ENCODE assay signal across 1 cellular context in the genomic region with DNA sequence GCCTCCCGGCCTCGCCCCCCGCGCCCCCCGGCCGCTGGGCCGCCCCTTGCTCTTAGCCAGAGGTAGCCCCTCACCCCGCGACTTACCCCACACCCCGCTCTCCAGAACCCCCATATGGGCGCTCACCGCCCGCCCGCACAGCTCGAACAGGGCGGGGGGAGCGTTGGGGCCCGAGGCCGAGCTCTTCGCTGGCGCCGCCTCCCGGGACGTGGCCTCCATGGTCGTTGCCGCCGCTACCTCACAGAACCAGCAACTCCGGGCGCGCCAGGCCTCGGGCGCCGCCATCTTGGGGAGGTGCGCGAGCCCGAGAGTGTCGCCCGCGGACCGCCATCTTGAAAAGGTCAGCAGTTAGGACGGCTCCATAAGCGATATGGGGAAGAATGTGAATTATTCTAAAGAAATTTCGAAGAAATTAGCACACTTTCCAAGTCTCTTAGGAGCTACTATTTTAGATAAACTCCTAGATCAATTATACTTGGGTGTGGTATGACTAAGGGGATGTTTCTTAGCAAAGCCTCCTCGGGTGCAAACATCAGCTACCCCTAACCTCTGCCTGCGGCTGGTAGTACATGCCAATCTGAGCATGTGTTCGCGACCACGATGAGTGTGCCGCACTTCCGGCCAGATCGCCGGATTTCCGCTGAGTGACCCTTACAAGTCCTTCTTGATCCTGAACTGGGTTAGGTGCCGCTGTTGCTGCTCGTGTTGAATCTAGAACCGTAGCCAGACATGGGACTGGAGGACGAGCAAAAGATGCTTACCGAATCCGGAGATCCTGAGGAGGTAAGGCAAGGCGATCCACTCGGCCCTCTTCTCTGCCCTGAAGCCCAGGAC.
TF ChIP-seq lines count a peak whose summit lies in the region.

A gene with protein sequence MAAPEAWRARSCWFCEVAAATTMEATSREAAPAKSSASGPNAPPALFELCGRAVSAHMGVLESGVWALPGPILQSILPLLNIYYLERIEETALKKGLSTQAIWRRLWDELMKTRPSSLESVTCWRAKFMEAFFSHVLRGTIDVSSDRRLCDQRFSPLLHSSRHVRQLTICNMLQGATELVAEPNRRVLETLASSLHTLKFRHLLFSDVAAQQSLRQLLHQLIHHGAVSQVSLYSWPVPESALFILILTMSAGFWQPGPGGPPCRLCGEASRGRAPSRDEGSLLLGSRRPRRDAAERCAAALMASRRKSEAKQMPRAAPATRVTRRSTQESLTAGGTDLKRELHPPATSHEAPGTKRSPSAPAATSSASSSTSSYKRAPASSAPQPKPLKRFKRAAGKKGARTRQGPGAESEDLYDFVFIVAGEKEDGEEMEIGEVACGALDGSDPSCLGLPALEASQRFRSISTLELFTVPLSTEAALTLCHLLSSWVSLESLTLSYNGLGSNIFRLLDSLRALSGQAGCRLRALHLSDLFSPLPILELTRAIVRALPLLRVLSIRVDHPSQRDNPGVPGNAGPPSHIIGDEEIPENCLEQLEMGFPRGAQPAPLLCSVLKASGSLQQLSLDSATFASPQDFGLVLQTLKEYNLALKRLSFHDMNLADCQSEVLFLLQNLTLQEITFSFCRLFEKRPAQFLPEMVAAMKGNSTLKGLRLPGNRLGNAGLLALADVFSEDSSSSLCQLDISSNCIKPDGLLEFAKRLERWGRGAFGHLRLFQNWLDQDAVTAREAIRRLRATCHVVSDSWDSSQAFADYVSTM (minus strand): TSS at position 579 of the 834 bp plus-strand sequence. CDS start 294 bp downstream, at position 285.
A gene (plus strand): TSS at position 661 of the 834 bp plus-strand sequence. CDS start 69 bp downstream, at position 730.

TF ChIP-seq in K562, 482 proteins besides CTCF, POLR2A, EP300 and RAD21 (continued from another document and continues in another):
- TF ChIP-seq, protein P1, sequence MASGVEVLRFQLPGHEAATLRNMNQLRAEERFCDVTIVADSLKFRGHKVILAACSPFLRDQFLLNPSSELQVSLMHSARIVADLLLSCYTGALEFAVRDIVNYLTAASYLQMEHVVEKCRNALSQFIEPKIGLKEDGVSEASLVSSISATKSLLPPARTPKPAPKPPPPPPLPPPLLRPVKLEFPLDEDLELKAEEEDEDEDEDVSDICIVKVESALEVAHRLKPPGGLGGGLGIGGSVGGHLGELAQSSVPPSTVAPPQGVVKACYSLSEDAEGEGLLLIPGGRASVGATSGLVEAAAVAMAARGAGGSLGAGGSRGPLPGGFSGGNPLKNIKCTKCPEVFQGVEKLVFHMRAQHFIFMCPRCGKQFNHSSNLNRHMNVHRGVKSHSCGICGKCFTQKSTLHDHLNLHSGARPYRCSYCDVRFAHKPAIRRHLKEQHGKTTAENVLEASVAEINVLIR (CRISPR knock-in tag; IDR thresholded peaks at IDR 0.05), result peak; percentile 18; the same call in 1 of the 2 replicates
- TF ChIP-seq KLF13 (tag; IDR thresholded peaks at IDR 0.05; ENCODE audit: borderline replicate concordance, low read depth) (peak; percentile 49; the same call in 1 of the 2 replicates), GABPA (tag; conservative IDR thresholded peaks at IDR 0.05; ENCODE audit: low read depth) (peak; percentile 98), PHF20 (IDR thresholded peaks at IDR 0.05; ENCODE audit: partially characterized antibody) (peak; percentile 49), TBP (optimal IDR thresholded peaks at IDR 0.05; ENCODE audit: low read depth, low read length) (peak; percentile 91), DMBX1 (CRISPR knock-in tag; IDR thresholded peaks at IDR 0.05; ENCODE audit: borderline replicate concordance) (peak; percentile 76; the same call in 1 of the 2 replicates), GATA2 (CRISPR knock-in tag; IDR thresholded peaks at IDR 0.05) (no peak), TAF7 (tag; IDR thresholded peaks at IDR 0.05) (peak; percentile 88), ATF1 (CRISPR knock-in tag; IDR thresholded peaks at IDR 0.05) (no peak), ATF1 (tag; IDR thresholded peaks at IDR 0.05) (peak; percentile 96), POLR2B (IDR thresholded peaks at IDR 0.05; ENCODE audit: low read depth, partially characterized antibody) (peak; percentile 97), BDP1 (IDR thresholded peaks at IDR 0.05; ENCODE audit: insufficient read depth, insufficient read length) (no peak), ZNF197 (CRISPR knock-in tag; IDR thresholded peaks at IDR 0.05; ENCODE audit: low read depth) (peak; percentile 98), ZKSCAN1 (IDR thresholded peaks at IDR 0.05; ENCODE audit: low read depth, low read length) (no peak; the same call in 1 of the 2 replicates), SRSF3 (IDR thresholded peaks at IDR 0.05; ENCODE audit: insufficient read depth, low read length) (no peak), NFE2 (IDR thresholded peaks at IDR 0.05; ENCODE audit: low read depth) (no peak; the same call in 1 of the 2 replicates), SIN3B (IDR thresholded peaks at IDR 0.05; ENCODE audit: low read depth) (peak; percentile 21), CSDE1 (IDR thresholded peaks at IDR 0.05) (peak; percentile 62 to 96; a peak in 3 of 4 replicates), ZNF184 (CRISPR knock-in tag; IDR thresholded peaks at IDR 0.05) (no peak), ELF1 (tag; IDR thresholded peaks at IDR 0.05) (peak; percentile 90), GTF2E2 (tag; IDR thresholded peaks at IDR 0.05) (peak; percentile 97), ZNF212 (CRISPR knock-in tag; IDR thresholded peaks at IDR 0.05) (no peak), MXI1 (IDR thresholded peaks at IDR 0.05; ENCODE audit: low read depth, low read length) (peak; percentile 58), FOXK1 (CRISPR knock-in tag; IDR thresholded peaks at IDR 0.05; ENCODE audit: borderline replicate concordance) (0 out of 2 replicates have a peak, but pooled peaks have one; percentile 6), BRCA1 (IDR thresholded peaks at IDR 0.05) (no peak), BRCA1 (CRISPR knock-in tag; IDR thresholded peaks at IDR 0.05) (no peak), HNRNPK (IDR thresholded peaks at IDR 0.05; ENCODE audit: low read depth, low read length, poor library complexity, severe bottlenecking) (peak; percentile 66), SRSF1 (IDR thresholded peaks at IDR 0.05; ENCODE audit: low read depth, low read length) (no peak), MEIS2 (IDR thresholded peaks at IDR 0.05; ENCODE audit: partially characterized antibody) (no peak), MCM5 (IDR thresholded peaks at IDR 0.05; ENCODE audit: low read depth) (no peak), MYNN (IDR thresholded peaks at IDR 0.05) (0 out of 2 replicates have a peak, but pooled peaks have one; percentile 18), MYNN (CRISPR knock-in tag; IDR thresholded peaks at IDR 0.05) (no peak), MAFF (IDR thresholded peaks at IDR 0.05; ENCODE audit: low read length) (peak; percentile 87), HEY1 (CRISPR knock-in tag; IDR thresholded peaks at IDR 0.05; ENCODE audit: borderline replicate concordance) (peak; percentile 84; the same call in 1 of the 2 replicates), RAD51 (IDR thresholded peaks at IDR 0.05; ENCODE audit: borderline replicate concordance, low read depth) (peak; percentile 69), NR3C1 (CRISPR knock-in tag; IDR thresholded peaks at IDR 0.05) (no peak), RBM22 (IDR thresholded peaks at IDR 0.05; ENCODE audit: low read depth, low read length, poor library complexity, severe bottlenecking) (peak; percentile 66), CREB1 (IDR thresholded peaks at IDR 0.05) (peak; percentile 71; the same call in 1 of the 2 replicates), CREB1 (CRISPR knock-in tag; IDR thresholded peaks at IDR 0.05) (peak; percentile 32; the same call in 1 of the 2 replicates), HDAC6 (IDR thresholded peaks at IDR 0.05; ENCODE audit: low read depth, low read length) (no peak)
- TF ChIP-seq, protein P2, sequence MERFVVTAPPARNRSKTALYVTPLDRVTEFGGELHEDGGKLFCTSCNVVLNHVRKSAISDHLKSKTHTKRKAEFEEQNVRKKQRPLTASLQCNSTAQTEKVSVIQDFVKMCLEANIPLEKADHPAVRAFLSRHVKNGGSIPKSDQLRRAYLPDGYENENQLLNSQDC (CRISPR knock-in tag; IDR thresholded peaks at IDR 0.05), result peak; percentile 39; the same call in 1 of the 2 replicates
- TF ChIP-seq, protein P3, sequence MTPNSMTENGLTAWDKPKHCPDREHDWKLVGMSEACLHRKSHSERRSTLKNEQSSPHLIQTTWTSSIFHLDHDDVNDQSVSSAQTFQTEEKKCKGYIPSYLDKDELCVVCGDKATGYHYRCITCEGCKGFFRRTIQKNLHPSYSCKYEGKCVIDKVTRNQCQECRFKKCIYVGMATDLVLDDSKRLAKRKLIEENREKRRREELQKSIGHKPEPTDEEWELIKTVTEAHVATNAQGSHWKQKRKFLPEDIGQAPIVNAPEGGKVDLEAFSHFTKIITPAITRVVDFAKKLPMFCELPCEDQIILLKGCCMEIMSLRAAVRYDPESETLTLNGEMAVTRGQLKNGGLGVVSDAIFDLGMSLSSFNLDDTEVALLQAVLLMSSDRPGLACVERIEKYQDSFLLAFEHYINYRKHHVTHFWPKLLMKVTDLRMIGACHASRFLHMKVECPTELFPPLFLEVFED (CRISPR knock-in tag; conservative IDR thresholded peaks at IDR 0.05), result no peak
- TF ChIP-seq, protein P4, sequence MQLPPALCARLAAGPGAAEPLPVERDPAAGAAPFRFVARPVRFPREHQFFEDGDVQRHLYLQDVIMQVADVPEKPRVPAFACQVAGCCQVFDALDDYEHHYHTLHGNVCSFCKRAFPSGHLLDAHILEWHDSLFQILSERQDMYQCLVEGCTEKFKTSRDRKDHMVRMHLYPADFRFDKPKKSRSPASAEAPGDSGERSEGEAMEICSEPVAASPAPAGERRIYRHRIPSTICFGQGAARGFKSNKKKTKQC (CRISPR knock-in tag; IDR thresholded peaks at IDR 0.05), result peak; percentile 71; the same call in 1 of the 2 replicates
- TF ChIP-seq, protein P5, sequence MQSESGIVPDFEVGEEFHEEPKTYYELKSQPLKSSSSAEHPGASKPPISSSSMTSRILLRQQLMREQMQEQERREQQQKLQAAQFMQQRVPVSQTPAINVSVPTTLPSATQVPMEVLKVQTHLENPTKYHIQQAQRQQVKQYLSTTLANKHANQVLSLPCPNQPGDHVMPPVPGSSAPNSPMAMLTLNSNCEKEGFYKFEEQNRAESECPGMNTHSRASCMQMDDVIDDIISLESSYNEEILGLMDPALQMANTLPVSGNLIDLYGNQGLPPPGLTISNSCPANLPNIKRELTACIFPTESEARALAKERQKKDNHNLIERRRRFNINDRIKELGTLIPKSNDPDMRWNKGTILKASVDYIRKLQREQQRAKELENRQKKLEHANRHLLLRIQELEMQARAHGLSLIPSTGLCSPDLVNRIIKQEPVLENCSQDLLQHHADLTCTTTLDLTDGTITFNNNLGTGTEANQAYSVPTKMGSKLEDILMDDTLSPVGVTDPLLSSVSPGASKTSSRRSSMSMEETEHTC (IDR thresholded peaks at IDR 0.05), result no peak
- TF ChIP-seq, protein P6, sequence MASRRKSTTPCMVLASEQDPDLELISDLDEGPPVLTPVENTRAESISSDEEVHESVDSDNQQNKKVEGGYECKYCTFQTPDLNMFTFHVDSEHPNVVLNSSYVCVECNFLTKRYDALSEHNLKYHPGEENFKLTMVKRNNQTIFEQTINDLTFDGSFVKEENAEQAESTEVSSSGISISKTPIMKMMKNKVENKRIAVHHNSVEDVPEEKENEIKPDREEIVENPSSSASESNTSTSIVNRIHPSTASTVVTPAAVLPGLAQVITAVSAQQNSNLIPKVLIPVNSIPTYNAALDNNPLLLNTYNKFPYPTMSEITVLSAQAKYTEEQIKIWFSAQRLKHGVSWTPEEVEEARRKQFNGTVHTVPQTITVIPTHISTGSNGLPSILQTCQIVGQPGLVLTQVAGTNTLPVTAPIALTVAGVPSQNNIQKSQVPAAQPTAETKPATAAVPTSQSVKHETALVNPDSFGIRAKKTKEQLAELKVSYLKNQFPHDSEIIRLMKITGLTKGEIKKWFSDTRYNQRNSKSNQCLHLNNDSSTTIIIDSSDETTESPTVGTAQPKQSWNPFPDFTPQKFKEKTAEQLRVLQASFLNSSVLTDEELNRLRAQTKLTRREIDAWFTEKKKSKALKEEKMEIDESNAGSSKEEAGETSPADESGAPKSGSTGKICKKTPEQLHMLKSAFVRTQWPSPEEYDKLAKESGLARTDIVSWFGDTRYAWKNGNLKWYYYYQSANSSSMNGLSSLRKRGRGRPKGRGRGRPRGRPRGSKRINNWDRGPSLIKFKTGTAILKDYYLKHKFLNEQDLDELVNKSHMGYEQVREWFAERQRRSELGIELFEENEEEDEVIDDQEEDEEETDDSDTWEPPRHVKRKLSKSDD (conservative IDR thresholded peaks at IDR 0.05; ENCODE audit: low read length), result peak; percentile 92
- TF ChIP-seq, protein P7, sequence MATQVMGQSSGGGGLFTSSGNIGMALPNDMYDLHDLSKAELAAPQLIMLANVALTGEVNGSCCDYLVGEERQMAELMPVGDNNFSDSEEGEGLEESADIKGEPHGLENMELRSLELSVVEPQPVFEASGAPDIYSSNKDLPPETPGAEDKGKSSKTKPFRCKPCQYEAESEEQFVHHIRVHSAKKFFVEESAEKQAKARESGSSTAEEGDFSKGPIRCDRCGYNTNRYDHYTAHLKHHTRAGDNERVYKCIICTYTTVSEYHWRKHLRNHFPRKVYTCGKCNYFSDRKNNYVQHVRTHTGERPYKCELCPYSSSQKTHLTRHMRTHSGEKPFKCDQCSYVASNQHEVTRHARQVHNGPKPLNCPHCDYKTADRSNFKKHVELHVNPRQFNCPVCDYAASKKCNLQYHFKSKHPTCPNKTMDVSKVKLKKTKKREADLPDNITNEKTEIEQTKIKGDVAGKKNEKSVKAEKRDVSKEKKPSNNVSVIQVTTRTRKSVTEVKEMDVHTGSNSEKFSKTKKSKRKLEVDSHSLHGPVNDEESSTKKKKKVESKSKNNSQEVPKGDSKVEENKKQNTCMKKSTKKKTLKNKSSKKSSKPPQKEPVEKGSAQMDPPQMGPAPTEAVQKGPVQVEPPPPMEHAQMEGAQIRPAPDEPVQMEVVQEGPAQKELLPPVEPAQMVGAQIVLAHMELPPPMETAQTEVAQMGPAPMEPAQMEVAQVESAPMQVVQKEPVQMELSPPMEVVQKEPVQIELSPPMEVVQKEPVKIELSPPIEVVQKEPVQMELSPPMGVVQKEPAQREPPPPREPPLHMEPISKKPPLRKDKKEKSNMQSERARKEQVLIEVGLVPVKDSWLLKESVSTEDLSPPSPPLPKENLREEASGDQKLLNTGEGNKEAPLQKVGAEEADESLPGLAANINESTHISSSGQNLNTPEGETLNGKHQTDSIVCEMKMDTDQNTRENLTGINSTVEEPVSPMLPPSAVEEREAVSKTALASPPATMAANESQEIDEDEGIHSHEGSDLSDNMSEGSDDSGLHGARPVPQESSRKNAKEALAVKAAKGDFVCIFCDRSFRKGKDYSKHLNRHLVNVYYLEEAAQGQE (CRISPR knock-in tag; IDR thresholded peaks at IDR 0.05; ENCODE audit: low read depth), result 0 out of 2 replicates have a peak, but pooled peaks have one; percentile 39
